ENCODE assay signal across 1 cellular context in the genomic region with DNA sequence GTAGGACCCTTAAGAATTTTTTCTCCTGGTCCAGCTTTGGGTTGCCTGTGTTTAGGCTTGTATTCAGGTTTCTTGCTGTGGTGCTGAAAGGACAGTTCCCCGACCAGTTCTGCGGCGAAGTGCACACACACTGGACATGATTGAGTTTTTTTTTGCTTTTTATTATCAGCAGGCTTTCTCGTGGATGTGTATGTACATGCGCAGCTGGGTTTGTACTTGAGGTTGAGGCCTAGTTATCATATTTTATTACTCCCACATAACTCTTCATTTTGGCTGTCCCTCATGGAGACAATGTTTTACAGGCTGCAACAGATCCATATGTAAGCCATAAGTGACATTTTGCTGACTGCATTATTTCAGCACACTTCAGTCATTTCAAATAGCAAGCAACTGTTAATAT.
TF ChIP-seq lines count a peak whose summit lies in the region.

No MANE protein-coding gene starts in this region.

TF ChIP-seq in GM12878, 131 proteins besides CTCF, POLR2A, EP300 and RAD21 (continued from another document):
- no peak for TF ChIP-seq STAT1 (conservative IDR thresholded peaks at IDR 0.05)
TF ChIP-seq in GM12878: peak in this region for 1.
